In genomic region chr19:43507880-43508279, GRCh38 we compare ENCODE assay signal across 1 cellular context.
TF ChIP-seq lines count a peak whose summit lies in the region.

No MANE protein-coding gene starts in this region.

TF ChIP-seq in HepG2, 621 proteins besides CTCF, POLR2A, EP300 and RAD21:
- TF ChIP-seq THAP11 (CRISPR knock-in tag; IDR thresholded peaks at IDR 0.05) (peak; percentile 59; the same call in 1 of the 2 replicates), AFF4 (CRISPR knock-in tag; IDR thresholded peaks at IDR 0.05) (no peak)
TF ChIP-seq in HepG2: peak in this region for 1.
